ENCODE assay signal across 24 cellular contexts in genomic region chr9:36940881-36941280, GRCh38.
"Had no signal": no experiment of that assay in that cellular context is flagged by ENCODE, and none has a peak within 500 bp of the region (broad histone marks: within the 10 kb centered on the region; RNA-seq: fewer than 3 reads in every experiment).

No MANE protein-coding gene starts in this region.

- H3K9me3 ChIP-seq: body of pancreas, lower lobe of right lung, pancreas, psoas muscle, right atrium auricular region, spleen, thyroid gland had no signal

- H3K27ac ChIP-seq: body of pancreas, cardiac muscle cell, foreskin keratinocyte, lower lobe of right lung, pancreas, psoas muscle, right atrium auricular region, spleen, thyroid gland had no signal

- H3K9me3 Mint-ChIP-seq: activated CD4-positive, alpha-beta T cell treated with anti-CD3 and anti-CD28 coated beads, Interleukin-2, amount 10 ng/mL, durations not matched to agents 7 days and 5 days; activated CD8-positive, alpha-beta T cell treated with anti-CD3 and anti-CD28 coated beads for 36 hours; activated naive CD4-positive, alpha-beta T cell treated with anti-CD3 and anti-CD28 coated beads, Interleukin-2, amount 50 U/mL, for 24 hours; mesothelial cell of epicardium; natural killer cell; stimulated activated naive CD8-positive, alpha-beta T cell treated with anti-CD3 and anti-CD28 coated beads, Interleukin-15, Interleukin-2, amounts not matched to agents 100 ng/mL and 50 ng/mL, for 24 hours; T-helper 1 cell treated with Interleukin-12 subunit alpha and Interleukin-12 subunit beta and Interleukin-4 antibody, amounts not matched to agents 30 μg/mL and 1 μg/mL, for 36 hours had no signal

- H3K27ac Mint-ChIP-seq: activated CD4-positive, alpha-beta T cell treated with anti-CD3 and anti-CD28 coated beads, Interleukin-2, amount 10 ng/mL, durations not matched to agents 7 days and 5 days; activated CD8-positive, alpha-beta T cell treated with anti-CD3 and anti-CD28 coated beads for 36 hours; activated naive CD4-positive, alpha-beta T cell treated with anti-CD3 and anti-CD28 coated beads, Interleukin-2, amount 50 U/mL, for 24 hours; mesothelial cell of epicardium; natural killer cell; stimulated activated naive CD8-positive, alpha-beta T cell treated with anti-CD3 and anti-CD28 coated beads, Interleukin-15, Interleukin-2, amounts not matched to agents 100 ng/mL and 50 ng/mL, for 24 hours; T-helper 1 cell treated with Interleukin-12 subunit alpha and Interleukin-12 subunit beta and Interleukin-4 antibody, amounts not matched to agents 30 μg/mL and 1 μg/mL, for 36 hours had no signal

- H3K27me3 ChIP-seq: body of pancreas, pancreas, right atrium auricular region, spleen, thyroid gland had no signal

- ATAC-seq: activated CD8-positive, alpha-beta T cell treated with anti-CD3 and anti-CD28 coated beads for 36 hours; body of pancreas; foreskin keratinocyte; lower lobe of right lung; natural killer cell; pancreas; psoas muscle had no signal

- H3K36me3 Mint-ChIP-seq: activated naive CD4-positive, alpha-beta T cell treated with anti-CD3 and anti-CD28 coated beads, Interleukin-2, amount 50 U/mL, for 24 hours; mesothelial cell of epicardium; natural killer cell had no signal

- FAIRE-seq: kidney, pancreas had no signal

- H3K4me1 ChIP-seq: body of pancreas, foreskin keratinocyte, lower lobe of right lung, pancreas, psoas muscle, right atrium auricular region, thyroid gland had no signal

- H3K4me3 ChIP-seq: body of pancreas, cardiac muscle cell, lower lobe of right lung, pancreas, psoas muscle, right atrium auricular region, spleen, thyroid gland had no signal

- H3K36me3 ChIP-seq: cardiac muscle cell, lower lobe of right lung, pancreas, right atrium auricular region, thyroid gland had no signal

- DNase-seq: activated CD4-positive, alpha-beta T cell treated with anti-CD3 and anti-CD28 coated beads, Interleukin-2, amount 10 ng/mL, durations not matched to agents 7 days and 5 days; activated CD4-positive, CD25-positive, alpha-beta regulatory T cell treated with anti-CD3 and anti-CD28 coated beads, Interleukin-2, amount 50 U/mL, for 72 hours; activated CD8-positive, alpha-beta T cell treated with anti-CD3 and anti-CD28 coated beads for 36 hours; activated gamma-delta T cell treated with Interleukin-2 at 50 U/mL for 16 hours; activated T-cell treated with anti-CD3 and anti-CD28 coated beads, Interleukin-2, amount 50 U/mL, for 1 hour; anterior cingulate cortex; body of pancreas; effector CD8-positive, alpha-beta T cell; foreskin keratinocyte; kidney; lower lobe of right lung; natural killer cell; pancreas; psoas muscle; spleen; stimulated activated CD4-positive, alpha-beta T cell treated with anti-CD3 and anti-CD28 coated beads, Interleukin-4, amount 100 ng/mL, for 24 hours; substantia nigra; thyroid gland had no signal

- H3K27me3 Mint-ChIP-seq: activated naive CD4-positive, alpha-beta T cell treated with anti-CD3 and anti-CD28 coated beads, Interleukin-2, amount 50 U/mL, for 24 hours had no signal

- H3K4me1 Mint-ChIP-seq: activated CD4-positive, alpha-beta T cell treated with anti-CD3 and anti-CD28 coated beads, Interleukin-2, amount 10 ng/mL, durations not matched to agents 7 days and 5 days; activated naive CD4-positive, alpha-beta T cell treated with anti-CD3 and anti-CD28 coated beads, Interleukin-2, amount 50 U/mL, for 24 hours; natural killer cell had no signal

- H3K4me3 Mint-ChIP-seq: activated CD4-positive, alpha-beta T cell treated with anti-CD3 and anti-CD28 coated beads, Interleukin-2, amount 10 ng/mL, durations not matched to agents 7 days and 5 days; activated CD8-positive, alpha-beta T cell treated with anti-CD3 and anti-CD28 coated beads for 36 hours; activated naive CD4-positive, alpha-beta T cell treated with anti-CD3 and anti-CD28 coated beads, Interleukin-2, amount 50 U/mL, for 24 hours; mesothelial cell of epicardium; natural killer cell; stimulated activated naive CD8-positive, alpha-beta T cell treated with anti-CD3 and anti-CD28 coated beads, Interleukin-15, Interleukin-2, amounts not matched to agents 100 ng/mL and 50 ng/mL, for 24 hours; T-helper 1 cell treated with Interleukin-12 subunit alpha and Interleukin-12 subunit beta and Interleukin-4 antibody, amounts not matched to agents 30 μg/mL and 1 μg/mL, for 36 hours had no signal
